ENCODE assay signal across 8 cellular contexts in the genomic region with DNA sequence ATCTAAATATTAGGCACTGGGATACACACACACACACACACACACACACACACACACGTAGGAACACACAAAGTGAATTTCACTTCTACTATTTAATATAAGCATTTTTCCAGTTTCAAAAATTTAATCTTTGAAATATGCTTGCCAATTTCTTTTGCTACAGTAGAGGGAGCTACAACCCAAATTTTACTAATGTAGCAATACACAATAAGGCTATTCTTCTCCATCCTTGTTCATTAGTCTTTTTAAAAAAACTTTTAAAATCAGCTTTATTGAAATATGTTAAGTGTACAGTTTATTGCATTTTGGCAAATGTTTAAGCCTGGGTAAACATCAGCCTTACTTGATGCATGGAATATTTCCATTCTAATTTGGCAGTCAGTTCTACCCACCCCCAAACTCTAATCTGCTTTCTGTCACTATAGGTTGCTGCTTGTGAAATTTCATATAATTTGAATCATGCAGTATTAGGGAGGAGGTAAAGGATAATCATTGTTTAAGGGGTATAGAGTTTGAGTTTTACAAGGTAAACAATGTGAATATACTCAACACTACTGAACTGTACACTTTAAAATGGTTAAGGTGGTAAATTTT.
DNase-seq lines count a peak whose midpoint lies in the region; ATAC-seq and TF ChIP-seq lines count a peak whose summit lies in the region.
"Had no signal": no experiment of that assay in that cellular context is flagged by ENCODE, and none has a peak within 500 bp of the region (broad histone marks: within the 10 kb centered on the region; RNA-seq: fewer than 3 reads in every experiment).

No MANE protein-coding gene starts in this region.

- no peaks in the 10 kb centered on the region for H3K9me3 Mint-ChIP-seq in mesothelial cell of epicardium

- H3K36me3 ChIP-seq in GM06990 (ENCODE audit: control insufficient read depth, insufficient read depth, low read length): no peaks in the 10 kb centered on the region; the same call in none of the 2 replicates
- H3K36me3 ChIP-seq: SJSA1 had no signal

- TF ChIP-seq CTCF in GM06990 (IDR thresholded peaks at IDR 0.05; ENCODE audit: insufficient read depth, low read length, poor library complexity, severe bottlenecking) (peak; percentile 47), NB4 (IDR thresholded peaks at IDR 0.05; ENCODE audit: low read depth, low read length) (peak; percentile 26), cardiac fibroblast (IDR thresholded peaks at IDR 0.05; ENCODE audit: low read depth, low read length) (peak; percentile 46), mesothelial cell of epicardium (IDR thresholded peaks at IDR 0.05; ENCODE audit: unreplicated experiment) (peak; percentile 63)

- DNase-seq in GM06990 (ENCODE audit: extremely low read depth, insufficient read length): no peak
- DNase-seq in NB4 (ENCODE audit: low read depth): peak; percentile 34
- peak; percentile 44 to 49 for DNase-seq in cardiac fibroblast (ENCODE audit: low read depth in 2 of 2)
- DNase-seq in mesothelial cell of epicardium (ENCODE audit: low spot score in 2 of 2, unreplicated experiment in 2 of 2): no peak
- no peak for DNase-seq in activated CD4-positive, alpha-beta T cell treated with anti-CD3 and anti-CD28 coated beads, Interleukin-2, amount 50 U/mL, for 48 hours

- no peak overlapping the region for H3K27ac Mint-ChIP-seq in mesothelial cell of epicardium

- H3K27me3 ChIP-seq in GM06990 (replicated peaks; ENCODE audit: control insufficient read depth, insufficient read depth, low read length): no peaks in the 10 kb centered on the region
- H3K27me3 ChIP-seq: SJSA1 had no signal

- H3K36me3 Mint-ChIP-seq in mesothelial cell of epicardium: peaks cover 17% of the 10 kb centered on the region

- no peaks in the 10 kb centered on the region for H3K4me1 Mint-ChIP-seq in mesothelial cell of epicardium

- H3K4me3 ChIP-seq in GM06990 (replicated peaks; ENCODE audit: low read depth, low read length): no peak overlapping the region
- no peak overlapping the region for H3K4me3 ChIP-seq in NB4 (ENCODE audit: low read depth, low read length)
- H3K4me3 ChIP-seq in cardiac fibroblast (replicated peaks in 1 of 2; ENCODE audit: low read depth in 2 of 2, low read length in 2 of 2): no peak overlapping the region
- H3K4me3 ChIP-seq: SJSA1 had no signal

- ATAC-seq in GM18511 (IDR thresholded peaks at IDR 0.05; ENCODE audit: unreplicated experiment): no peak
- ATAC-seq in HG03139 (IDR thresholded peaks at IDR 0.05; ENCODE audit: unreplicated experiment): no peak

- no peaks in the 10 kb centered on the region for H3K27me3 Mint-ChIP-seq in mesothelial cell of epicardium (ENCODE audit: low read depth)

- TF ChIP-seq POLR2A in NB4 (IDR thresholded peaks at IDR 0.05; ENCODE audit: extremely low read depth, insufficient read length): no peak

- no peak overlapping the region for H3K4me3 Mint-ChIP-seq in mesothelial cell of epicardium

Comparison
In these comparisons a context has a peak if more than half of its experiments do, and no peak if none do; other contexts are left out.
1. DNase-seq: peak in NB4 (single experiment) and cardiac fibroblast (2 of 2); none in GM06990 (single experiment), mesothelial cell of epicardium (0 of 2) and activated CD4-positive, alpha-beta T cell treated with anti-CD3 and anti-CD28 coated beads, Interleukin-2, amount 50 U/mL, for 48 hours (0 of 2).
2. Peak in every context shown above with its lines, with median percentiles within 50 percentile points of each other: CTCF ChIP-seq.